Comparison of ENCODE assay signal across 30 cellular contexts in the genomic region with DNA sequence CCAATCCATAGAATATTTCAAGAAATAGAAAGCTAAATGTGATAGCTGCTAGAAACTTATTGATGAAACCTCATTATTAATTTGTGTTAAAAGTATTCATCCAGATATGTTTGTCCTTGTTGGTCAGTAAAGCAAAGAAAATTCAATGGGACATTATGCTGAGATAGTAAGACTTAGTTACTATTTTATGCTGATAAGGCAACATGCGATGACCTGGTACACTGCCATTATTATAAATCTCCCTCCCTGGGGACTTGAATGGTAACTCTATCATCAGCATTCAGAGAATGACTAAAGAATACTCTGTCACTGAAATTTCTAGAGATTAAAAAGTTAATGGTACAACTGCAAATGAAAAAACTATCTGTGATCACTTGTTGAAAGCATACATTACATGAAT.
"Had no signal": no experiment of that assay in that cellular context is flagged by ENCODE, and none has a peak within 500 bp of the region (broad histone marks: within the 10 kb centered on the region; RNA-seq: fewer than 3 reads in every experiment).

No MANE protein-coding gene starts in this region.

- H3K9me3 ChIP-seq: adrenal gland, body of pancreas, esophagus muscularis mucosa, gastrocnemius medialis, heart left ventricle had no signal

- ATAC-seq: activated CD8-positive, alpha-beta T cell treated with anti-CD3 and anti-CD28 coated beads for 36 hours; activated naive CD8-positive, alpha-beta T cell treated with anti-CD3 and anti-CD28 coated beads, Interleukin-2, amount 50 U/mL, for 24 hours; body of pancreas; effector memory CD8-positive, alpha-beta T cell; foreskin keratinocyte; gastrocnemius medialis; heart left ventricle; WTC11 had no signal

- H3K27me3 ChIP-seq: adrenal gland, body of pancreas, esophagus muscularis mucosa, foreskin keratinocyte, gastrocnemius medialis, heart left ventricle had no signal

- DNase-seq: activated CD4-positive, alpha-beta T cell treated with anti-CD3 and anti-CD28 coated beads for 1 hour; activated CD4-positive, alpha-beta T cell treated with anti-CD3 and anti-CD28 coated beads for 4 hours; activated CD4-positive, alpha-beta T cell treated with anti-CD3 and anti-CD28 coated beads, Interleukin-2, amount 10 ng/mL, durations not matched to agents 7 days and 5 days; activated CD4-positive, alpha-beta T cell treated with anti-CD3 and anti-CD28 coated beads, Interleukin-2, amount 50 U/mL, for 48 hours; activated CD8-positive, alpha-beta memory T cell treated with anti-CD3 and anti-CD28 coated beads for 24 hours; activated CD8-positive, alpha-beta T cell treated with anti-CD3 and anti-CD28 coated beads for 36 hours; activated effector memory CD4-positive, alpha-beta T cell treated with anti-CD3 and anti-CD28 coated beads, Interleukin-2, amount 50 U/mL, for 16 hours; activated naive CD4-positive, alpha-beta T cell treated with anti-CD3 and anti-CD28 coated beads for 36 hours; activated naive CD8-positive, alpha-beta T cell treated with anti-CD3 and anti-CD28 coated beads for 36 hours; activated naive CD8-positive, alpha-beta T cell treated with anti-CD3 and anti-CD28 coated beads, Interleukin-2, amount 50 U/mL, for 24 hours; activated T-cell treated with anti-CD3 and anti-CD28 coated beads, Interleukin-2, amount 50 U/mL, for 48 hours; adrenal gland; amygdala; aorta; body of pancreas; caudate nucleus; cortex of kidney; dermis blood vessel endothelial cell; effector CD4-positive, alpha-beta T cell; effector memory CD8-positive, alpha-beta T cell; erythroblast; foreskin keratinocyte; gastrocnemius medialis; glutamatergic neuron; heart left ventricle; T-helper 2 cell had no signal

- H3K36me3 ChIP-seq: adrenal gland, esophagus muscularis mucosa, gastrocnemius medialis, heart left ventricle had no signal

- H3K27ac ChIP-seq: adrenal gland, body of pancreas, esophagus muscularis mucosa, foreskin keratinocyte, gastrocnemius medialis, heart left ventricle, VCaP had no signal

- H3K4me3 ChIP-seq: adrenal gland, body of pancreas, esophagus muscularis mucosa, gastrocnemius medialis, heart left ventricle had no signal

- FAIRE-seq: colon had no signal
